8 cellular contexts compared by ENCODE assay signal in the genomic region with DNA sequence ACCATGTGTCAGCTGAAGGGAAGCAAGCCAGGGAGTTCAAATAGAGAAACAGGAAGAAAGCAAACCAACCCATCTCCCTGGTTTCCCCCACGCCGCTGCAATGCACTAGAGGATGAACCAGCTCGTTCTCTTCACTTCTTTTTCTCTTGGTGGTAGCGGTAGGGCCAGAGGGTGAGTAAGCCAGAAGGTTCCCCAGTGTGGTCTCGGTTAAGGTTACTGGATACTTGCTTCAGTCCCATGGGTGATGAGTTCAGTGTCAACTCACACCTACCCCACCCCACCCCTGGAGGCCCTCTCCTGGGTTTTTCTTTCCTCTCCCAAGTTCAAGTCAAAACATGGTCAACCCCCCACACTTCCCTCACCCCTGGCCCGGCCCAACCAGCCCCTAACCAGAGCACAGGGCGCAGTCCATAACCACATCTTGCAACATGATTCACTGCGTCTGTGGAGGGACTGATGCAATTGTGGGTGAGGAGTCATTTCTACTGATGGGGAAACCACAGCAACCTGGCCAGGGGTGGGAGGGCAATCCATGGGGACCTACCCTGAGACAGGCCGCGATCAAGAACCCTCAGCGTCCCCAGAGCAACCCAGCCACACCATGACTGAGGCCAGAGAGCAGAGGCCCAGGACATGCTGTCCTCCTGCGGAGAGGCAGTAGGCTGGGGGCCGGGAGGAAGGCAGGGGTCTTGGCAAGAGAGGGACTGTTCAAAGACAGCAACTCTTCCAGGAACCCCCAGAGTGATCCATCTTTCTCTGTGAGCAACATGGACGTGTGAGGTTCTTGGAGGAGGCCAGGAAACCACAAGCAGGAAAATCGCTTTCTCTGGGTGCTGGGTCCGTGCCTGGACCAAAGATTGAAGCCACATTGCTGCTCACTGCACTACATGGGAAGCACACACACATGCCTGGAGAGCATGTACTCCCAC.
A peak's percentile ranks its signal among the peaks of the same experiment; 100 is the strongest.
DNase-seq lines count a peak whose midpoint lies in the region; ATAC-seq and TF ChIP-seq lines count a peak whose summit lies in the region.

No MANE protein-coding gene starts in this region.

- no peak for TF ChIP-seq CTCF in DND-41 (IDR thresholded peaks at IDR 0.05; ENCODE audit: borderline replicate concordance, extremely low read depth, low read length, poor library complexity, severe bottlenecking)

- peak overlapping the region; percentile 18 for H3K4me3 Mint-ChIP-seq in activated CD8-positive, alpha-beta memory T cell treated with anti-CD3 and anti-CD28 coated beads, Interleukin-2, amount 10 ng/mL, durations not matched to agents 7 days and 5 days
- H3K4me3 Mint-ChIP-seq in stimulated activated effector memory CD8-positive, alpha-beta T cell treated with anti-CD3 and anti-CD28 coated beads, Interleukin-12 subunit alpha, Interleukin-12 subunit beta, amount 100 ng/mL, for 72 hours: peak overlapping the region; percentile 35

- H3K36me3 Mint-ChIP-seq in activated CD8-positive, alpha-beta memory T cell treated with anti-CD3 and anti-CD28 coated beads, Interleukin-2, amount 10 ng/mL, durations not matched to agents 7 days and 5 days: peaks cover 11% of the 10 kb centered on the region
- H3K36me3 Mint-ChIP-seq in stimulated activated effector memory CD8-positive, alpha-beta T cell treated with anti-CD3 and anti-CD28 coated beads, Interleukin-12 subunit alpha, Interleukin-12 subunit beta, amount 100 ng/mL, for 72 hours: peaks cover 53% of the 10 kb centered on the region

- ATAC-seq in DND-41 (ENCODE audit: insufficient read depth, low read depth) (peak; percentile 76), GM21515 (IDR thresholded peaks at IDR 0.05; ENCODE audit: unreplicated experiment) (peak; percentile 55), left ventricle myocardium superior (peak; percentile 46)
- peak; percentile 60 for ATAC-seq in activated CD8-positive, alpha-beta memory T cell treated with anti-CD3 and anti-CD28 coated beads, Interleukin-2, amount 10 ng/mL, durations not matched to agents 7 days and 5 days
- peak; percentile 92 for ATAC-seq in stimulated activated effector memory CD8-positive, alpha-beta T cell treated with anti-CD3 and anti-CD28 coated beads, Interleukin-12 subunit alpha, Interleukin-12 subunit beta, amount 100 ng/mL, for 72 hours

- H3K4me1 ChIP-seq in DND-41 (ENCODE audit: insufficient read depth, low read length): peaks cover 22% of the 10 kb centered on the region

- peaks cover 63% of the 10 kb centered on the region for H3K4me1 Mint-ChIP-seq in activated CD8-positive, alpha-beta memory T cell treated with anti-CD3 and anti-CD28 coated beads, Interleukin-2, amount 10 ng/mL, durations not matched to agents 7 days and 5 days
- peaks cover 93% of the 10 kb centered on the region for H3K4me1 Mint-ChIP-seq in stimulated activated effector memory CD8-positive, alpha-beta T cell treated with anti-CD3 and anti-CD28 coated beads, Interleukin-12 subunit alpha, Interleukin-12 subunit beta, amount 100 ng/mL, for 72 hours

- DNase-seq in DND-41 (peak; percentile 67), HuH-7.5 (ENCODE audit: low spot score) (peak; percentile 51), left ventricle myocardium superior (peak; percentile 36), NCI-H2081 treated with DMSO at 0.1 percent for 48 hours (lab: John Stamatoyannopoulos, UW) (no peak), DMS114 treated with DMSO at 0.1 percent for 48 hours (lab: John Stamatoyannopoulos, UW; ENCODE audit: unreplicated experiment) (no peak)
- peak; percentile 94 for DNase-seq in activated CD8-positive, alpha-beta memory T cell treated with anti-CD3 and anti-CD28 coated beads, Interleukin-2, amount 10 ng/mL, durations not matched to agents 7 days and 5 days
- peak; percentile 70 to 94 for DNase-seq in stimulated activated effector memory CD8-positive, alpha-beta T cell treated with anti-CD3 and anti-CD28 coated beads, Interleukin-12 subunit alpha, Interleukin-12 subunit beta, amount 100 ng/mL, for 72 hours (ENCODE audit: low spot score in 2 of 2)

- peaks cover 47% of the 10 kb centered on the region for H4K20me1 ChIP-seq in DND-41 (ENCODE audit: insufficient read depth, low read length)

- H3K27me3 Mint-ChIP-seq in activated CD8-positive, alpha-beta memory T cell treated with anti-CD3 and anti-CD28 coated beads, Interleukin-2, amount 10 ng/mL, durations not matched to agents 7 days and 5 days: peaks cover 81% of the 10 kb centered on the region

- intact Hi-C loops in left ventricle myocardium superior (cut with micrococcal nuclease): loop anchor here (5.0 kb wide), 1 partner anchor 1009 kb away; no protein-coding TSS in a partner anchor

- H3K4me3 ChIP-seq in DND-41 (ENCODE audit: low read depth in 1 of 2, low read length in 2 of 2): no peak overlapping the region

- no peaks in the 10 kb centered on the region for H3K9me3 ChIP-seq in DND-41 (ENCODE audit: insufficient read depth, low read length, severe bottlenecking)

- CTCF ChIA-PET in activated CD8-positive, alpha-beta memory T cell treated with anti-CD3 and anti-CD28 coated beads, Interleukin-2, amount 10 ng/mL, durations not matched to agents 7 days and 5 days (lab: Charles Lee): interaction anchor here (0.6 to 6.7 kb wide), 24 partner anchors 7 to 1024 kb away, joined by 3 to 55 read pairs (median 4); a partner anchor contains a TSS

- peak overlapping the region; percentile 85 for H3K27ac Mint-ChIP-seq in activated CD8-positive, alpha-beta memory T cell treated with anti-CD3 and anti-CD28 coated beads, Interleukin-2, amount 10 ng/mL, durations not matched to agents 7 days and 5 days
- peak overlapping the region; percentile 86 for H3K27ac Mint-ChIP-seq in stimulated activated effector memory CD8-positive, alpha-beta T cell treated with anti-CD3 and anti-CD28 coated beads, Interleukin-12 subunit alpha, Interleukin-12 subunit beta, amount 100 ng/mL, for 72 hours

- H3K27ac ChIP-seq in DND-41 (ENCODE audit: low read length): no peak overlapping the region

- no peaks in the 10 kb centered on the region for H3K36me3 ChIP-seq in DND-41 (ENCODE audit: insufficient read depth, low read length)

- no peaks in the 10 kb centered on the region for H3K9me3 Mint-ChIP-seq in activated CD8-positive, alpha-beta memory T cell treated with anti-CD3 and anti-CD28 coated beads, Interleukin-2, amount 10 ng/mL, durations not matched to agents 7 days and 5 days (ENCODE audit: low read depth)
- no peaks in the 10 kb centered on the region for H3K9me3 Mint-ChIP-seq in stimulated activated effector memory CD8-positive, alpha-beta T cell treated with anti-CD3 and anti-CD28 coated beads, Interleukin-12 subunit alpha, Interleukin-12 subunit beta, amount 100 ng/mL, for 72 hours

- H2AFZ ChIP-seq in DND-41 (ENCODE audit: low read depth, low read length): no peak overlapping the region

- no peak overlapping the region for H3K9ac ChIP-seq in DND-41 (ENCODE audit: low read depth, low read length)

- H3K27me3 ChIP-seq in DND-41 (ENCODE audit: insufficient read depth, low read length, poor library complexity): peaks cover 44% of the 10 kb centered on the region

- no peaks in the 10 kb centered on the region for H3K79me2 ChIP-seq in DND-41 (ENCODE audit: insufficient read depth, low read length)

- no peak overlapping the region for H3K4me2 ChIP-seq in DND-41 (ENCODE audit: insufficient read depth, low read length)

Comparison
In these comparisons a context has a peak if more than half of its experiments do, and no peak if none do; other contexts are left out.
1. DNase-seq: peak in DND-41 (single experiment), HuH-7.5 (single experiment), activated CD8-positive, alpha-beta memory T cell treated with anti-CD3 and anti-CD28 coated beads, Interleukin-2, amount 10 ng/mL, durations not matched to agents 7 days and 5 days (single experiment), left ventricle myocardium superior (single experiment) and stimulated activated effector memory CD8-positive, alpha-beta T cell treated with anti-CD3 and anti-CD28 coated beads, Interleukin-12 subunit alpha, Interleukin-12 subunit beta, amount 100 ng/mL, for 72 hours (2 of 2); none in NCI-H2081 treated with DMSO at 0.1 percent for 48 hours (single experiment) and DMS114 treated with DMSO at 0.1 percent for 48 hours (single experiment).
2. Peak in every context shown above with its lines, with median percentiles within 50 percentile points of each other: ATAC-seq.